Comparison of ENCODE assay signal across 8 cellular contexts in the genomic region with DNA sequence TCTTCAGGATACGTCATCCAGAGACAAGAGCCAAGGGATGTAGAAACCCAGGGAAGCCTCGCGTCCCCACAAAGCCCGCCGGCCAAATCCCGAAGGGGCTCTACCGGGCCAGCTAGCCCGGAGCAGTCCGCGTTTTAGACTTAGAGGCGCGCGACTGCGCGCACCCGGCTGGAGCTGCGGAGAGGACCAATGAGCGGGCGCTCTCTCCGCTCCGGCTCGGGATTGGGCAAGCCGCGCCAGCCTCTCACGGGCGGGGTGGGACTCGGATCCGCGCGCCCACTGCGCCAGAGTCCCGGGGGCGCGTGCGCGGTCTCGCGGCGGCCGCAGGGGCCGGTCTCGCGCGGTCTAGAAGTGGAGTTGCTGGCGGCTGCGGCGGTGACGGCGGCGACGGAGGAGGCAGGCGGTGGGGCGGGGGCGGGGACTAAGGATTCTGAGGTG. TPM values are rescaled to one million over a fixed set of nuclear protein-coding genes. Genes with fewer than 3 reads are reported as not detected.
A peak's percentile ranks its signal among the peaks of the same experiment; 100 is the strongest.
DNase-seq lines count a peak whose midpoint lies in the region; ATAC-seq, FAIRE-seq and TF ChIP-seq lines count a peak whose summit lies in the region.

No MANE protein-coding gene starts in this region.

- H3K4me3 ChIP-seq in AG09309 (ENCODE audit: control insufficient read depth, low read depth, low read length) (peak overlapping the region; percentile 91), keratinocyte (ENCODE audit: control insufficient read depth in 2 of 3, extremely low read depth in 1 of 3, insufficient read depth in 2 of 3, low read depth in 1 of 3, low read length in 3 of 3) (peak overlapping the region; percentile 71 to 89 (median 79))

- H3K9ac ChIP-seq in keratinocyte (ENCODE audit: control insufficient read depth, extremely low read depth, insufficient read depth, low read length) = peak overlapping the region; percentile 94

- H3K79me2 ChIP-seq in keratinocyte (ENCODE audit: control insufficient read depth, insufficient read depth, low read length) = peaks cover 39% of the 10 kb centered on the region

- H3K9me3 ChIP-seq in keratinocyte (ENCODE audit: control insufficient read depth, low read depth, low read length) = no peaks in the 10 kb centered on the region

- DNase-seq in AG09309 (ENCODE audit: low read depth) (peak; percentile 83), NCI-H2227 treated with DMSO at 0.1 percent for 48 hours (lab: John Stamatoyannopoulos, UW) (peak; percentile 94), cerebellar cortex (ENCODE audit: low spot score) (peak; percentile 95), keratinocyte (ENCODE audit: low read depth, low spot score) (peak; percentile 56)
- DNase-seq in activated CD4-positive, CD25-positive, alpha-beta regulatory T cell treated with anti-CD3 and anti-CD28 coated beads, Interleukin-2, amount 50 U/mL, for 16 hours (ENCODE audit: low read depth, low spot score) = peak; percentile 84
- peak; percentile 78 to 92 (median 87) for DNase-seq in stimulated activated CD4-positive, alpha-beta T cell treated with anti-CD3 and anti-CD28 coated beads, Interleukin-12 subunit alpha, Interleukin-12 subunit beta, amount 100 ng/mL, for 48 hours (ENCODE audit: low read depth in 2 of 3, low spot score in 1 of 3)

- peak; percentile 92 for ATAC-seq in HG03175 (IDR thresholded peaks at IDR 0.05; ENCODE audit: unreplicated experiment)

- H3K4me1 ChIP-seq in keratinocyte (ENCODE audit: control insufficient read depth, extremely low read depth, insufficient read depth, low read length) = peaks cover 5% of the 10 kb centered on the region

- peak overlapping the region; percentile 85 for H2AFZ ChIP-seq in keratinocyte (ENCODE audit: control insufficient read depth, low read length)

- no peaks in the 10 kb centered on the region for H3K9me1 ChIP-seq in keratinocyte (ENCODE audit: control insufficient read depth, extremely low read depth, insufficient read depth, low read length)

- H3K27ac ChIP-seq in keratinocyte (ENCODE audit: control insufficient read depth, insufficient read depth, low read length) = peak overlapping the region; percentile 97

- in situ Hi-C loops in GM18951 (cut with MboI; ENCODE audit: low sequenced_read_pairs, unreplicated experiment) = no loop called here

- H3K36me3 ChIP-seq in keratinocyte (ENCODE audit: control insufficient read depth in 2 of 2, extremely low read depth in 1 of 2, insufficient read depth in 2 of 2, low read length in 2 of 2) = no peaks in the 10 kb centered on the region

- H3K27me3 ChIP-seq in keratinocyte (ENCODE audit: control insufficient read depth, extremely low read depth, insufficient read depth, low read length) = no peaks in the 10 kb centered on the region

- no peak for TF ChIP-seq CTCF in AG09309 (IDR thresholded peaks at IDR 0.05; ENCODE audit: control insufficient read depth, insufficient read depth, low read depth, low read length, missing control alignments)
- TF ChIP-seq CTCF in keratinocyte (optimal IDR thresholded peaks at IDR 0.05 in 1 of 3, IDR thresholded peaks at IDR 0.05 in 1 of 3, conservative IDR thresholded peaks at IDR 0.05 in 1 of 3; ENCODE audit: extremely low read depth in 1 of 3, insufficient read depth in 2 of 3, low read length in 3 of 3) = no peak

- FAIRE-seq in keratinocyte (lab: Jason Lieb, UNC) = no peak

- TF ChIP-seq POLR2A in GM18951 (IDR thresholded peaks at IDR 0.05; ENCODE audit: extremely low read depth, insufficient read depth, insufficient read length) = peak; percentile 76

- dilution Hi-C loops in keratinocyte (cut with MboI; ENCODE audit: extremely low pct_ligation_motif_present, low sequenced_read_pairs) = no loop called here

- H4K20me1 ChIP-seq in keratinocyte (ENCODE audit: control insufficient read depth, extremely low read depth, insufficient read depth, low read length) = no peaks in the 10 kb centered on the region

- H3K4me2 ChIP-seq in keratinocyte (ENCODE audit: control insufficient read depth, extremely low read depth, insufficient read depth, low read depth, low read length) = peak overlapping the region; percentile 81

RNA-seq across cellular contexts. Expression of a gene that starts 0.2 kb away (rescaled TPM):
- 13.2 to 24.9 TPM (median 22.8 TPM) in 3 replicates for polyA plus RNA-seq in keratinocyte
- polyA plus RNA-seq in keratinocyte (2011; ENCODE audit: low read depth) = 11.7 TPM
- polyA plus RNA-seq in keratinocyte (2011; cell fraction: cytosol; rRNA removed) = 10.8 and 21.2 TPM in 2 replicates
- polyA plus RNA-seq in keratinocyte (2011; cell fraction: nucleus; rRNA removed) = 17.9 and 27.2 TPM in 2 replicates
- 11.7 and 22.9 TPM in 2 replicates for polyA plus RNA-seq in keratinocyte (2012; ENCODE audit: low replicate concordance)
- polyA minus RNA-seq in keratinocyte = 6.3 to 37.8 TPM (median 12.7 TPM) in 3 replicates
- polyA minus RNA-seq in keratinocyte (2011; cell fraction: cytosol; rRNA and poly(A)+ RNA removed) = 14.4 TPM
- polyA minus RNA-seq in keratinocyte (2011; cell fraction: nucleus; rRNA and poly(A)+ RNA removed) = 19.7 and 39.2 TPM in 2 replicates

RNA-seq across cellular contexts. Expression of a gene that starts 51.8 kb away (rescaled TPM):
- polyA plus RNA-seq in keratinocyte = 0.04 TPM in 2 of 3 replicates, not detected in the other
- not detected for polyA plus RNA-seq in keratinocyte (2011; ENCODE audit: low read depth)
- not detected in 2 replicates for polyA plus RNA-seq in keratinocyte (2011; cell fraction: cytosol; rRNA removed)
- polyA plus RNA-seq in keratinocyte (2011; cell fraction: nucleus; rRNA removed) = not detected in 2 replicates
- not detected in 2 replicates for polyA plus RNA-seq in keratinocyte (2012; ENCODE audit: low replicate concordance)
- polyA minus RNA-seq in keratinocyte = 0.30 TPM in 1 of 3 replicates, not detected in the others
- polyA minus RNA-seq in keratinocyte (2011; cell fraction: cytosol; rRNA and poly(A)+ RNA removed) = not detected
- polyA minus RNA-seq in keratinocyte (2011; cell fraction: nucleus; rRNA and poly(A)+ RNA removed) = 0.39 TPM in 1 of 2 replicates, not detected in the other

Comparison
In these comparisons a context has a peak if more than half of its experiments do, and no peak if none do; other contexts are left out.
1. Peak in every context shown above with its lines: DNase-seq, ATAC-seq, H3K4me3 ChIP-seq and H3K27ac ChIP-seq.